Comparison of ENCODE assay signal across 16 cellular contexts in genomic region chr12:96448287-96448686, GRCh38. TPM values are rescaled to one million over a fixed set of nuclear protein-coding genes. Genes with fewer than 3 reads are reported as not detected.
DNase-seq lines count a peak whose midpoint lies in the region; TF ChIP-seq lines count a peak whose summit lies in the region.
"Had no signal": no experiment of that assay in that cellular context is flagged by ENCODE, and none has a peak within 500 bp of the region (broad histone marks: within the 10 kb centered on the region; RNA-seq: fewer than 3 reads in every experiment).

No MANE protein-coding gene starts in this region.

- H3K9me3 Mint-ChIP-seq in MCF 10A (ENCODE audit: unreplicated experiment), result peaks cover 13% of the 10 kb centered on the region
- peaks cover 1% of the 10 kb centered on the region for H3K9me3 Mint-ChIP-seq in activated naive CD4-positive, alpha-beta T cell treated with anti-CD3 and anti-CD28 coated beads, Interleukin-2, amount 10 ng/mL, durations not matched to agents 7 days and 5 days
- H3K9me3 Mint-ChIP-seq: activated B cell treated with CpG ODN at 0.5 μM for 24 hours, memory B cell had no signal

- H3K27ac Mint-ChIP-seq in MCF 10A (ENCODE audit: low read depth, unreplicated experiment), result no peak overlapping the region
- no peak overlapping the region for H3K27ac Mint-ChIP-seq in activated naive CD4-positive, alpha-beta T cell treated with anti-CD3 and anti-CD28 coated beads, Interleukin-2, amount 10 ng/mL, durations not matched to agents 7 days and 5 days
- H3K27ac Mint-ChIP-seq: activated B cell treated with CpG ODN at 0.5 μM for 24 hours, memory B cell had no signal

- H3K79me2 ChIP-seq in smooth muscle cell (ENCODE audit: low read depth), result no peaks in the 10 kb centered on the region

- H3K4me1 Mint-ChIP-seq in MCF 10A (ENCODE audit: insufficient read depth, unreplicated experiment), result peaks cover 25% of the 10 kb centered on the region
- peaks cover 47% of the 10 kb centered on the region for H3K4me1 Mint-ChIP-seq in activated naive CD4-positive, alpha-beta T cell treated with anti-CD3 and anti-CD28 coated beads, Interleukin-2, amount 10 ng/mL, durations not matched to agents 7 days and 5 days

- H3K27me3 ChIP-seq in breast epithelium (no peaks in the 10 kb centered on the region), smooth muscle cell (ENCODE audit: low read depth) (no peaks in the 10 kb centered on the region)

- WGBS in smooth muscle cell (ENCODE audit: low lambda C conversion rate), result 61% methylated on average over 3 of the region's 3 CpGs

- no peak overlapping the region for H3K9ac ChIP-seq in smooth muscle cell (ENCODE audit: low read depth)

- H3K27ac ChIP-seq in breast epithelium (no peak overlapping the region), epithelial cell of prostate (peak overlapping the region; percentile 99), smooth muscle cell (ENCODE audit: low read depth) (peak overlapping the region; percentile 25)
- H3K27ac ChIP-seq: SK-N-MC had no signal

- BruUV-seq in MCF 10A (replicated peaks; lab: Mats Ljungman, UMichigan), result no TSS peak

- H3K4me3 Mint-ChIP-seq in MCF 10A (ENCODE audit: unreplicated experiment), result no peak overlapping the region
- no peak overlapping the region for H3K4me3 Mint-ChIP-seq in activated naive CD4-positive, alpha-beta T cell treated with anti-CD3 and anti-CD28 coated beads, Interleukin-2, amount 10 ng/mL, durations not matched to agents 7 days and 5 days
- H3K4me3 Mint-ChIP-seq: activated B cell treated with CpG ODN at 0.5 μM for 24 hours, memory B cell had no signal

- TF ChIP-seq POLR2A in breast epithelium (IDR thresholded peaks at IDR 0.05), result no peak

- H3K9me3 ChIP-seq in breast epithelium (no peaks in the 10 kb centered on the region), smooth muscle cell (replicated peaks; ENCODE audit: low read depth) (no peaks in the 10 kb centered on the region)

- H3F3A ChIP-seq in smooth muscle cell (ENCODE audit: low read depth), result peaks cover 9% of the 10 kb centered on the region

- H3K27me3 Mint-ChIP-seq in MCF 10A (ENCODE audit: insufficient read depth, unreplicated experiment), result no peaks in the 10 kb centered on the region
- H3K27me3 Mint-ChIP-seq in activated naive CD4-positive, alpha-beta T cell treated with anti-CD3 and anti-CD28 coated beads, Interleukin-2, amount 10 ng/mL, durations not matched to agents 7 days and 5 days, result no peaks in the 10 kb centered on the region
- H3K27me3 Mint-ChIP-seq: activated B cell treated with CpG ODN at 0.5 μM for 24 hours, memory B cell had no signal

- H3K36me3 ChIP-seq in breast epithelium (no peaks in the 10 kb centered on the region), smooth muscle cell (ENCODE audit: low read depth) (no peaks in the 10 kb centered on the region)

- in situ Hi-C loops in G401 (cut with HindIII; ENCODE audit: low sequenced_read_pairs), result no loop called here

- POLR2A ChIA-PET in MCF 10A (lab: Yijun Ruan, JAX), result interaction anchor here (0.6 kb wide), 1 partner anchor 122 kb away, joined by 3 read pairs; no protein-coding TSS in a partner anchor

- H2AFZ ChIP-seq in smooth muscle cell (ENCODE audit: low read depth), result no peak overlapping the region

- intact Hi-C loops in MCF 10A (cut with micrococcal nuclease), result no loop called here
- intact Hi-C loops in breast epithelium (cut with DNase I; ENCODE audit: low total_unique reads), result no loop called here

- H3K4me2 ChIP-seq in smooth muscle cell, result no peak overlapping the region

- CTCF ChIA-PET in MCF 10A (lab: Yijun Ruan, JAX), result interaction anchor here (0.7 kb wide), 2 partner anchors 13 to 48 kb away, joined by 3 to 4 read pairs; no protein-coding TSS in a partner anchor
- CTCF ChIA-PET in activated naive CD4-positive, alpha-beta T cell treated with anti-CD3 and anti-CD28 coated beads, Interleukin-2, amount 10 ng/mL, durations not matched to agents 7 days and 5 days (lab: Charles Lee), result interaction anchor here (1.0 kb wide), 1 partner anchor 41 kb away, joined by 3 read pairs; the partner anchor contains the start of gene CFAP54

- H4K20me1 ChIP-seq in smooth muscle cell (ENCODE audit: low read depth), result no peaks in the 10 kb centered on the region

- peaks cover 0 to 3% of the 10 kb centered on the region in 2 donors for H3K4me1 ChIP-seq in breast epithelium
- H3K4me1 ChIP-seq in smooth muscle cell (ENCODE audit: low read depth), result peaks cover 9% of the 10 kb centered on the region

- TF ChIP-seq CTCF in MCF 10A (IDR thresholded peaks at IDR 0.05; ENCODE audit: unreplicated experiment) (no peak), breast epithelium (IDR thresholded peaks at IDR 0.05) (no peak), smooth muscle cell (IDR thresholded peaks at IDR 0.05; ENCODE audit: borderline replicate concordance, insufficient read depth, poor library complexity, severe bottlenecking) (no peak)

- DNase-seq in MCF 10A (ENCODE audit: unreplicated experiment) (peak; percentile 30), breast epithelium (ENCODE audit: low spot score in 2 of 2) (no peak), RPMI7951 (ENCODE audit: low read depth) (peak; percentile 74), epithelial cell of prostate (ENCODE audit: low read depth, low spot score) (peak; percentile 63), smooth muscle cell (lab: John Stamatoyannopoulos, UW; ENCODE audit: unreplicated experiment) (no peak), HK-2 (ENCODE audit: unreplicated experiment) (no peak), G401 (ENCODE audit: low spot score) (no peak)
- DNase-seq in activated naive CD4-positive, alpha-beta T cell treated with anti-CD3 and anti-CD28 coated beads, Interleukin-2, amount 10 ng/mL, durations not matched to agents 7 days and 5 days, result no peak
- DNase-seq: activated B cell treated with CpG ODN at 0.5 μM for 24 hours; activated CD8-positive, alpha-beta memory T cell treated with anti-CD3 and anti-CD28 coated beads, Interleukin-2, amount 50 U/mL, for 4 hours; amniotic stem cell; effector memory CD4-positive, alpha-beta T cell; NCI-H1694 treated with DMSO at 0.1 percent for 48 hours; NCI-H82 had no signal

- no peaks in the 10 kb centered on the region for H3K36me3 Mint-ChIP-seq in MCF 10A (ENCODE audit: insufficient read depth, unreplicated experiment)
- no peaks in the 10 kb centered on the region for H3K36me3 Mint-ChIP-seq in activated naive CD4-positive, alpha-beta T cell treated with anti-CD3 and anti-CD28 coated beads, Interleukin-2, amount 10 ng/mL, durations not matched to agents 7 days and 5 days
- H3K36me3 Mint-ChIP-seq: memory B cell had no signal

- H3K4me3 ChIP-seq in breast epithelium, result no peak overlapping the region
- H3K4me3 ChIP-seq in smooth muscle cell, result no peak overlapping the region
- H3K4me3 ChIP-seq: SK-N-MC had no signal

RNA-seq across cellular contexts. Expression of gene CFAP54, which starts 41.1 kb away (rescaled TPM):
- total RNA-seq in MCF 10A (2022), result 0.56 and 1.1 TPM in 2 replicates
- 1 to 10 TPM in 2 of 3 donors, under 1 TPM in 1; 0.48 to 7.3 (median 2.9) TPM for total RNA-seq in breast epithelium
- 0.48 and 0.68 TPM in 2 replicates for total RNA-seq in RPMI7951 (2014; rRNA removed; shearing (Covaris generic))
- total RNA-seq in smooth muscle cell, result 0.31 and 0.67 TPM in 2 replicates
- polyA plus RNA-seq in smooth muscle cell, result 0.35 TPM in 1 of 2 replicates, not detected in the other
- total RNA-seq in G401 (2014; rRNA removed; shearing (Covaris generic)), result 0.06 and 0.20 TPM in 2 replicates

RNA-seq across cellular contexts. Expression of gene CDK17, which starts 48.0 kb away (rescaled TPM):
- total RNA-seq in MCF 10A (2022), result 49.8 and 50.9 TPM in 2 replicates
- total RNA-seq in breast epithelium, result 100 to 1,000 TPM in 1 of 3 donors, 10 to 100 TPM in 2; 47.7 to 113 (median 81.0) TPM
- total RNA-seq in RPMI7951 (2014; rRNA removed; shearing (Covaris generic)), result 26.0 and 26.2 TPM in 2 replicates
- total RNA-seq in smooth muscle cell, result 49.8 and 54.1 TPM in 2 replicates
- polyA plus RNA-seq in smooth muscle cell, result 16.0 and 19.1 TPM in 2 replicates
- total RNA-seq in G401 (2014; rRNA removed; shearing (Covaris generic)), result 13.9 and 26.2 TPM in 2 replicates

Comparison
In these comparisons a context has a peak if more than half of its experiments do, and no peak if none do; other contexts are left out.
1. DNase-seq: peak in MCF 10A (single experiment), RPMI7951 (single experiment) and epithelial cell of prostate (single experiment); none in breast epithelium (0 of 2), smooth muscle cell (single experiment), HK-2 (single experiment), G401 (single experiment) and activated naive CD4-positive, alpha-beta T cell treated with anti-CD3 and anti-CD28 coated beads, Interleukin-2, amount 10 ng/mL, durations not matched to agents 7 days and 5 days (single experiment).
2. H3K27ac ChIP-seq: peak in epithelial cell of prostate (single experiment) and smooth muscle cell (single experiment); none in breast epithelium (0 of 2).